Comparison of ENCODE assay signal across 8 cellular contexts in the genomic region with DNA sequence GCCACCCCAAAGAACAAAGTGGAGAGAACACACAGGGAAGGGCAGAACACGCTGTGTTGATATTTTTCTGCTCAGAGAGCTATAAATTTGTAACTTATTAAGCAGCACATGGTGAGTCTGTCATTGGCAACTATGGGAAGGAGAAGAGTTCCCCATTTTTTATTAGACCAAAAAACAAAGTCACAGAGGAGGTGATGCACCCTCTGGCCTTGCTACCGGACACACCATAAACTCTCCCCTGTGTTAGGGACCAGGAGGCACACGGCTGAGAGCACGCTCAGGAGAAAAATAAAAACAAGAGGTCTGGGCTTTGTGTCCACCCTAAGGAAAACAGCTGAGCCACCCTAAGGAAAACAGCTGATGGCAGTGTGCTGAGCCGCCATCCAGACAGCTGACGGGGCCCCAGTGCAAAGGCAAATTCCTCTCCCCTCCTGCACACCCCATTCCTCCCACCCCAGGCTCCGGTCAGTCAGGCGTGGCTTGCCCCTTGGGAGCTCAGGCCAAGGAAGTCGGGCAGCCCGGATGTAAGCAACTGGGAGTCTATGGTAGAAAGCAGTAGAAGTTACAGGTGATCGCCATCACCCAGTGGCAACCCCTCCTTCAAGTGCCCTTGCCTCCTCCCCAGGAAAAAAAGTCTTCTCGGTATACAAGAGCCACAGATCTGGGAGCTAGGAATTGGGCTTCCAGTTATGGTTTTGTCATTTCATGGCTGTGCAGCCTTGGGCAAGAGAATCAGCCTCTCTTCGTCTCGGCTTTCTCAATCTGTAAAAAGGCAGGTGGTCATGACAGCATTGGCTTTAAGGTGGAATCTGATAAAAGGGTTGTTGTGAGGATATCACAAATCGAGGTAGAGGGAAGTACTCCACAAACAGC. TPM values are rescaled to one million over a fixed set of nuclear protein-coding genes. Genes with fewer than 3 reads are reported as not detected.
DNase-seq lines count a peak whose midpoint lies in the region; ATAC-seq and TF ChIP-seq lines count a peak whose summit lies in the region.

No MANE protein-coding gene starts in this region.

- ATAC-seq in activated CD4-positive, alpha-beta T cell treated with anti-CD3 and anti-CD28 coated beads for 36 hours = no peak
- ATAC-seq in HG03108 (IDR thresholded peaks at IDR 0.05; ENCODE audit: unreplicated experiment) = no peak

- H3K4me1 Mint-ChIP-seq in activated CD4-positive, alpha-beta T cell treated with anti-CD3 and anti-CD28 coated beads for 36 hours = peaks cover 67% of the 10 kb centered on the region
- H3K4me1 Mint-ChIP-seq in type B pancreatic cell (ENCODE audit: unreplicated experiment) = peaks cover 42% of the 10 kb centered on the region

- peaks cover 16% of the 10 kb centered on the region for H3K36me3 Mint-ChIP-seq in activated CD4-positive, alpha-beta T cell treated with anti-CD3 and anti-CD28 coated beads for 36 hours (ENCODE audit: low read depth)
- H3K36me3 Mint-ChIP-seq in type B pancreatic cell = peaks cover 4% of the 10 kb centered on the region

- dilution Hi-C loops in mammary epithelial cell (cut with HindIII; ENCODE audit: low sequenced_read_pairs) = loop anchor here (5.0 to 10.0 kb wide), 4 partner anchors 36 to 148 kb away; a partner anchor contains a TSS

- peak; percentile 12 for DNase-seq in activated CD4-positive, alpha-beta T cell treated with anti-CD3 and anti-CD28 coated beads for 36 hours
- DNase-seq in activated CD4-positive, alpha-beta T cell treated with anti-CD3 and anti-CD28 coated beads for 1 hour = no peak
- no peak for DNase-seq in mammary epithelial cell
- no peak for DNase-seq in type B pancreatic cell (ENCODE audit: extremely low spot score, unreplicated experiment)
- DNase-seq in cortex of kidney (lab: John Stamatoyannopoulos, UW) = no peak
- DNase-seq in NCI-H2107 treated with DMSO at 0.1 percent for 48 hours (lab: John Stamatoyannopoulos, UW; ENCODE audit: unreplicated experiment) = no peak

- POLR2A ChIA-PET in activated CD4-positive, alpha-beta T cell treated with anti-CD3 and anti-CD28 coated beads for 36 hours (lab: Charles Lee) = interaction anchor here (0.6 to 7.3 kb wide), 5 partner anchors 22 to 62 kb away, joined by 4 to 117 read pairs (median 46); a partner anchor contains a TSS

- H3K4me1 ChIP-seq in mammary epithelial cell (ENCODE audit: insufficient read depth, low read length) (peaks cover 45% of the 10 kb centered on the region), liver (ENCODE audit: control insufficient read depth in 4 of 4, insufficient read depth in 4 of 4, low read length in 3 of 4) (peaks cover 4 to 47% (median 28%) of the 10 kb centered on the region in 4 donors)

- H3K4me3 ChIP-seq in mammary epithelial cell (replicated peaks in 1 of 3; ENCODE audit: insufficient read depth in 1 of 3, low read depth in 2 of 3, low read length in 3 of 3) (peak overlapping the region; percentile 58 to 85 (median 66)), liver (ENCODE audit: low read depth in 1 of 3, low read length in 3 of 3) (peak overlapping the region in 1 of 3 donors; percentile 4)

- CTCF ChIA-PET in activated CD4-positive, alpha-beta T cell treated with anti-CD3 and anti-CD28 coated beads for 36 hours (lab: Charles Lee) = interaction anchor here (1.0 to 24.9 kb wide), 9 partner anchors 8 to 56 kb away, joined by 3 to 518 read pairs (median 5); a partner anchor contains a TSS
- CTCF ChIA-PET in mammary epithelial cell (lab: Charles Lee; ENCODE audit: low non-redundant PET) = interaction anchor here (1.4 to 1.9 kb wide), 2 partner anchors 35 to 62 kb away, joined by 7 to 14 read pairs; a partner anchor contains a TSS

- H3K36me3 ChIP-seq in mammary epithelial cell (ENCODE audit: insufficient read depth, low read length) (no peaks in the 10 kb centered on the region), liver (ENCODE audit: control insufficient read depth in 4 of 4, insufficient read depth in 3 of 4, low read depth in 1 of 4, low read length in 3 of 4) (no peaks in the 10 kb centered on the region)

- TF ChIP-seq RAD21 in liver (IDR thresholded peaks at IDR 0.05) = no peak

- H3K9me3 ChIP-seq in mammary epithelial cell (replicated peaks; ENCODE audit: insufficient read depth, low read length) (no peaks in the 10 kb centered on the region), liver (ENCODE audit: control insufficient read depth in 4 of 4, low read length in 3 of 4) (no peaks in the 10 kb centered on the region)

- H3K79me2 ChIP-seq in mammary epithelial cell (ENCODE audit: insufficient read depth, low read length) = peaks cover 74% of the 10 kb centered on the region

- intact Hi-C loops in activated CD4-positive, alpha-beta T cell treated with anti-CD3 and anti-CD28 coated beads for 36 hours (cut with DNase I, micrococcal nuclease) = loop anchor here in 1 of 2 experiments (1.0 kb wide), 1 partner anchor 11 kb away; no protein-coding TSS in a partner anchor
- intact Hi-C loops in mammary epithelial cell (cut with micrococcal nuclease) = loop anchor here (1.0 kb wide), 2 partner anchors 15 to 32 kb away; no protein-coding TSS in a partner anchor

- no peak overlapping the region for H2AFZ ChIP-seq in mammary epithelial cell (ENCODE audit: low read depth, low read length)

- H3K9me3 Mint-ChIP-seq in activated CD4-positive, alpha-beta T cell treated with anti-CD3 and anti-CD28 coated beads for 36 hours (ENCODE audit: low read depth) = no peaks in the 10 kb centered on the region
- no peaks in the 10 kb centered on the region for H3K9me3 Mint-ChIP-seq in type B pancreatic cell

- H3K4me3 Mint-ChIP-seq in activated CD4-positive, alpha-beta T cell treated with anti-CD3 and anti-CD28 coated beads for 36 hours = peak overlapping the region; percentile 95
- peak overlapping the region; percentile 89 for H3K4me3 Mint-ChIP-seq in type B pancreatic cell

- in situ Hi-C loops in mammary epithelial cell (cut with MboI; ENCODE audit: low sequenced_read_pairs in 2 of 2) = loop anchor here in 1 of 2 donors (10.0 kb wide), 1 partner anchor 48 kb away; no protein-coding TSS in a partner anchor

- peak overlapping the region; percentile 88 for H3K27ac Mint-ChIP-seq in activated CD4-positive, alpha-beta T cell treated with anti-CD3 and anti-CD28 coated beads for 36 hours
- H3K27ac Mint-ChIP-seq in type B pancreatic cell = peak overlapping the region; percentile 86

- no peaks in the 10 kb centered on the region for H3K27me3 ChIP-seq in mammary epithelial cell (ENCODE audit: insufficient read depth, low read length)
- H3K27me3 ChIP-seq in liver (ENCODE audit: control insufficient read depth in 4 of 4, insufficient read depth in 4 of 4, low read length in 3 of 4) = no peaks in the 10 kb centered on the region

- H4K20me1 ChIP-seq in mammary epithelial cell (ENCODE audit: insufficient read depth, low read length) = no peaks in the 10 kb centered on the region

- H3K27ac ChIP-seq in mammary epithelial cell (ENCODE audit: insufficient read depth, low read depth, low read length) = peak overlapping the region; percentile 89
- peak overlapping the region; percentile 67 to 84 for H3K27ac ChIP-seq in liver (ENCODE audit: low read depth in 1 of 2, low read length in 2 of 2)

- WGBS in mammary epithelial cell (ENCODE audit: low coverage, missing lambda C conversion rate) = 5% methylated on average over 11 of the region's 15 CpGs
- WGBS in liver = 66% methylated on average over 15 of the region's 15 CpGs

- peak overlapping the region; percentile 92 for H3K4me2 ChIP-seq in mammary epithelial cell (ENCODE audit: insufficient read depth, low read depth, low read length)

- TSS peak; percentile 90 for BruUV-seq in mammary epithelial cell (replicated peaks; lab: Mats Ljungman, UMichigan)

- H3K27me3 Mint-ChIP-seq in activated CD4-positive, alpha-beta T cell treated with anti-CD3 and anti-CD28 coated beads for 36 hours = no peaks in the 10 kb centered on the region
- H3K27me3 Mint-ChIP-seq in type B pancreatic cell = no peaks in the 10 kb centered on the region

- H3K9ac ChIP-seq in mammary epithelial cell (ENCODE audit: insufficient read depth, low read length) (peak overlapping the region; percentile 95), liver (ENCODE audit: low read depth in 1 of 2, low read length in 2 of 2) (peak overlapping the region; percentile 37 to 55)

- TF ChIP-seq CTCF in mammary epithelial cell (conservative IDR thresholded peaks at IDR 0.05 in 1 of 2, IDR thresholded peaks at IDR 0.05 in 1 of 2; ENCODE audit: extremely low read depth in 1 of 2, insufficient read depth in 1 of 2, low read depth in 1 of 2, low read length in 2 of 2) (no peak), liver (IDR thresholded peaks at IDR 0.05; ENCODE audit: low read depth, low read length, missing input control) (no peak), type B pancreatic cell (conservative IDR thresholded peaks at IDR 0.05) (no peak)

RNA-seq across cellular contexts. Expression of a gene that starts 2.4 kb away (rescaled TPM):
- total RNA-seq in activated CD4-positive, alpha-beta T cell treated with anti-CD3 and anti-CD28 coated beads for 36 hours = 100 to 1,000 TPM in 1 of 2 experiments, 10 to 100 TPM in 1; 74.5 to 104 TPM
- total RNA-seq in mammary epithelial cell (100 to 1,000 TPM; 155 to 477 TPM), liver (10 to 100 TPM in 1 of 2 donors, 1 to 10 TPM in 1; 6.0 to 13.1 TPM), type B pancreatic cell (ENCODE audit: low replicate concordance) (60.7 and 127 TPM in 2 replicates)
- polyA plus RNA-seq in mammary epithelial cell (166 TPM), liver (10 to 100 TPM; 12.0 to 12.6 TPM)
- 597 TPM for polyA minus RNA-seq in mammary epithelial cell

RNA-seq across cellular contexts. Expression of a gene that starts 28.6 kb away (rescaled TPM):
- 1,000 to 10,000 TPM in 1 of 2 experiments, 100 to 1,000 TPM in 1; 385 to 1,689 TPM for total RNA-seq in activated CD4-positive, alpha-beta T cell treated with anti-CD3 and anti-CD28 coated beads for 36 hours
- total RNA-seq in mammary epithelial cell (1,000 to 10,000 TPM in 1 of 2 donors, under 1 TPM in 1; under 0.01 to 1,580 TPM), liver (under 1 TPM; under 0.01 TPM), type B pancreatic cell (ENCODE audit: low replicate concordance) (6,693 and 9,065 TPM in 2 replicates)
- polyA plus RNA-seq in mammary epithelial cell (under 0.01 TPM), liver (10 to 100 TPM in 1 of 2 donors, not detected in 1; 82.7 TPM)
- polyA minus RNA-seq in mammary epithelial cell = under 0.01 TPM

RNA-seq across cellular contexts. Expression of a gene that starts 29.9 kb away (rescaled TPM):
- total RNA-seq in activated CD4-positive, alpha-beta T cell treated with anti-CD3 and anti-CD28 coated beads for 36 hours = 1,000 to 10,000 TPM in 1 of 2 experiments, 100 to 1,000 TPM in 1; 323 to 1,150 TPM
- 1,000 to 10,000 TPM in 1 of 2 donors, under 1 TPM in 1; under 0.01 to 1,952 TPM for total RNA-seq in mammary epithelial cell
- under 0.01 TPM for polyA plus RNA-seq in mammary epithelial cell
- polyA minus RNA-seq in mammary epithelial cell = under 0.01 TPM
- total RNA-seq in liver = under 1 TPM; under 0.01 TPM
- polyA plus RNA-seq in liver = 10 to 100 TPM in 1 of 2 donors, not detected in 1; 26.0 TPM
- total RNA-seq in type B pancreatic cell (ENCODE audit: low replicate concordance) = 4,376 and 7,253 TPM in 2 replicates

RNA-seq across cellular contexts. Expression of a gene that starts 39.0 kb away (rescaled TPM):
- total RNA-seq in activated CD4-positive, alpha-beta T cell treated with anti-CD3 and anti-CD28 coated beads for 36 hours = 1 to 10 TPM; 2.2 to 4.0 TPM
- total RNA-seq in mammary epithelial cell (under 1 TPM; 0.42 to 0.83 TPM), liver (1 to 10 TPM; 1.6 to 2.3 TPM), type B pancreatic cell (ENCODE audit: low replicate concordance) (2.0 and 2.7 TPM in 2 replicates)
- polyA plus RNA-seq in mammary epithelial cell (0.77 TPM), liver (1 to 10 TPM; 1.6 to 4.2 TPM)
- polyA minus RNA-seq in mammary epithelial cell = not detected
